ENCODE assay signal across 19 cellular contexts in the genomic region with DNA sequence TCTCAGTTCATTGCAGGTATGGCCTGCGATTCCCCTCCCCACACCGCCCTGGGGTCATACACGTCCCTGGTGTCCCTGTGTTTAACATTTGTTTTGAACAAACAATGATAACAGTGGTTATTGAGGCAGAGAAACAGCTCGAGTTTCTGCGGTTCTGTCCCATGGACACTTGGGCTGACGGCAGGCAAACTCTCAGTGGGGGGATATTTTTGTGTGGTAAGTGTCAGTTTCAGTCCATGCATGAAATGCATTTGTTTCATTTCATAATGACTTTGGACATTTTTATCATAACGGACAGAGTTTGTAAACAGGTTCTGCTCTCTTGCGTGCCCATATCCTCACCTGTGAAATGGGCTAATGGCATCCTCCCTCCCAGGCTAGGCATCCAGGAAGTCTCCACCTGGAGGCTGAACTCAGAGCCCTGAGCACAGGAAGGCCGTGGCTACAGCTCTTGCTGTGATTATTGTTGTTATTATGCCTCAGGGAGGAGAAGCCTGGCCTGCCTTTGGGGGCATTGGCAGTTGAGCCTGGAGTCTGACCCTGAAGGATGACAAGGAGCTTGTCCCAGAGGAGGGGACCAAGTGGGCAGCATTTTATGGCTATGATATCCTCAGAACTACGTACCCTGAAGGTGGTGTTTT.
DNase-seq lines count a peak whose midpoint lies in the region; ATAC-seq and TF ChIP-seq lines count a peak whose summit lies in the region.
"Had no signal": no experiment of that assay in that cellular context is flagged by ENCODE, and none has a peak within 500 bp of the region (broad histone marks: within the 10 kb centered on the region; RNA-seq: fewer than 3 reads in every experiment).

No MANE protein-coding gene starts in this region.

- H3K36me3 Mint-ChIP-seq in WTC11: no peaks in the 10 kb centered on the region

- no peaks in the 10 kb centered on the region for H3K79me2 ChIP-seq in KMS-11 (ENCODE audit: insufficient read depth, low read depth)

- H3K4me1 Mint-ChIP-seq in WTC11: 0 out of 2 replicates have a peak, but pooled peaks cover 2% of the 10 kb centered on the region
- H3K4me1 Mint-ChIP-seq: GM23338 had no signal

- H3K4me3 Mint-ChIP-seq in WTC11: no peak overlapping the region
- H3K4me3 Mint-ChIP-seq: GM23338 had no signal

- H2AFZ ChIP-seq in KMS-11 (ENCODE audit: low read depth): no peak overlapping the region
- H2AFZ ChIP-seq: GM23338 had no signal

- H3K27me3 Mint-ChIP-seq in WTC11 (ENCODE audit: low read depth): 0 out of 2 replicates have a peak, but pooled peaks cover 2% of the 10 kb centered on the region

- H3K4me1 ChIP-seq in KMS-11 (ENCODE audit: low read depth, poor library complexity, severe bottlenecking): peaks cover 65% of the 10 kb centered on the region

- no peaks in the 10 kb centered on the region for H4K20me1 ChIP-seq in KMS-11 (ENCODE audit: insufficient read depth)
- H4K20me1 ChIP-seq: BLaER1 had no signal

- peak overlapping the region; percentile 59 for H3K4me2 ChIP-seq in KMS-11
- H3K4me2 ChIP-seq: BLaER1, GM23338 had no signal

- no peaks in the 10 kb centered on the region for H3K27me3 ChIP-seq in KMS-11 (ENCODE audit: insufficient read depth, low read depth)
- H3K27me3 ChIP-seq: BLaER1 had no signal

- POLR2A ChIA-PET in WTC11 (lab: Charles Lee): no interaction called here

- DNase-seq in NCI-H748 (lab: John Stamatoyannopoulos, UW; ENCODE audit: unreplicated experiment) (peak; percentile 29), NCI-H748 treated with DMSO at 0.1 percent for 48 hours (lab: John Stamatoyannopoulos, UW) (no peak), coronary artery (ENCODE audit: low spot score) (peak; percentile 54), putamen (ENCODE audit: low spot score) (no peak), RPMI8226 (no peak), WTC11 (ENCODE audit: low spot score) (no peak)
- DNase-seq: GDM1, MM.1S, NCI-H1092 treated with DMSO at 0.1 percent for 48 hours, NCI-H146, NCI-H2081 treated with DMSO at 0.1 percent for 48 hours, NCI-H345, NCI-H524 treated with DMSO at 0.1 percent for 48 hours, PC-3, T-helper 1 cell had no signal

- no peak overlapping the region for H3K4me3 ChIP-seq in KMS-11 (IDR thresholded peaks at IDR 0.05; ENCODE audit: insufficient read depth, low read depth, low read length)
- H3K4me3 ChIP-seq in coronary artery: no peak overlapping the region
- H3K4me3 ChIP-seq: BLaER1, GM23338 had no signal

- peak overlapping the region; percentile 49; the same call in 1 of the 2 replicates for H3K9ac ChIP-seq in KMS-11
- H3K9ac ChIP-seq: BLaER1 had no signal

- CTCF ChIA-PET in WTC11 (lab: Charles Lee): no interaction called here

- H3K27ac ChIP-seq in KMS-11: peak overlapping the region; percentile 76
- H3K27ac ChIP-seq in coronary artery: no peak overlapping the region
- H3K27ac ChIP-seq: BLaER1, RWPE1 had no signal

- no peak overlapping the region for H3K27ac Mint-ChIP-seq in WTC11
- H3K27ac Mint-ChIP-seq: GM23338 had no signal

- no peaks in the 10 kb centered on the region for H3K9me3 Mint-ChIP-seq in WTC11
- H3K9me3 Mint-ChIP-seq: GM23338 had no signal

- no peak for ATAC-seq in WTC11
- ATAC-seq: GM23338, PC-3 had no signal

- H3K36me3 ChIP-seq in KMS-11 (ENCODE audit: insufficient read depth): no peaks in the 10 kb centered on the region
- H3K36me3 ChIP-seq: BLaER1 had no signal

- TF ChIP-seq CTCF in KMS-11 (conservative IDR thresholded peaks at IDR 0.05; ENCODE audit: low read depth, low read length) (no peak), coronary artery (IDR thresholded peaks at IDR 0.05) (no peak), WTC11 (IDR thresholded peaks at IDR 0.05) (no peak)

TF ChIP-seq in WTC11, 78 proteins besides CTCF, POLR2A, EP300 and RAD21:
- TF ChIP-seq, protein P1, sequence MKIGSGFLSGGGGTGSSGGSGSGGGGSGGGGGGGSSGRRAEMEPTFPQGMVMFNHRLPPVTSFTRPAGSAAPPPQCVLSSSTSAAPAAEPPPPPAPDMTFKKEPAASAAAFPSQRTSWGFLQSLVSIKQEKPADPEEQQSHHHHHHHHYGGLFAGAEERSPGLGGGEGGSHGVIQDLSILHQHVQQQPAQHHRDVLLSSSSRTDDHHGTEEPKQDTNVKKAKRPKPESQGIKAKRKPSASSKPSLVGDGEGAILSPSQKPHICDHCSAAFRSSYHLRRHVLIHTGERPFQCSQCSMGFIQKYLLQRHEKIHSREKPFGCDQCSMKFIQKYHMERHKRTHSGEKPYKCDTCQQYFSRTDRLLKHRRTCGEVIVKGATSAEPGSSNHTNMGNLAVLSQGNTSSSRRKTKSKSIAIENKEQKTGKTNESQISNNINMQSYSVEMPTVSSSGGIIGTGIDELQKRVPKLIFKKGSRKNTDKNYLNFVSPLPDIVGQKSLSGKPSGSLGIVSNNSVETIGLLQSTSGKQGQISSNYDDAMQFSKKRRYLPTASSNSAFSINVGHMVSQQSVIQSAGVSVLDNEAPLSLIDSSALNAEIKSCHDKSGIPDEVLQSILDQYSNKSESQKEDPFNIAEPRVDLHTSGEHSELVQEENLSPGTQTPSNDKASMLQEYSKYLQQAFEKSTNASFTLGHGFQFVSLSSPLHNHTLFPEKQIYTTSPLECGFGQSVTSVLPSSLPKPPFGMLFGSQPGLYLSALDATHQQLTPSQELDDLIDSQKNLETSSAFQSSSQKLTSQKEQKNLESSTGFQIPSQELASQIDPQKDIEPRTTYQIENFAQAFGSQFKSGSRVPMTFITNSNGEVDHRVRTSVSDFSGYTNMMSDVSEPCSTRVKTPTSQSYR (CRISPR knock-in tag; IDR thresholded peaks at IDR 0.05): no peak
- no peak for TF ChIP-seq ZNF232 (CRISPR knock-in tag; IDR thresholded peaks at IDR 0.05)

Comparison
In these comparisons a context has a peak if more than half of its experiments do, and no peak if none do; other contexts are left out.
1. DNase-seq: peak in NCI-H748 (single experiment) and coronary artery (single experiment); none in NCI-H748 treated with DMSO at 0.1 percent for 48 hours (single experiment), putamen (single experiment), RPMI8226 (single experiment) and WTC11 (single experiment).